In the genomic region with DNA sequence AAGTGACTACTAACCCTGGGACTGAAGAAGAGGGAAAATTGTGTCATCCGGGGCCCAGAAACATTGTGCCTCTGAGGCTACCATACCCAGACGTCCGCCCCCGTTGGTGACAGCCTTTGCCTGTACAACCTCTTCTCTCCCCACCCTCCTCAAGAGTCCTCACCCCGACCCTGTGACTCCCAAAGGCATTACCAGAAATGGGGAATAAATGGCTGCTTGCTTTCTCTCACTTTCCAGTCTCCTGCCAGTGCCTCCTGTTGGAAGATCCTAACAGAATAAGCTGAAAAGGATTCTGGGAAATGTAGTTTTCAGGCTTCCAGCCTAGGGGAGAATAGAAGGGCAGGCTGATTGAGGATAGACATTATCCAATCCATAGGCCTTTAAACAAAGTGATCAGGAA, we compare ENCODE assay signal across 11 cellular contexts.
A peak's percentile ranks its signal among the peaks of the same experiment; 100 is the strongest.
DNase-seq lines count a peak whose midpoint lies in the region; ATAC-seq and TF ChIP-seq lines count a peak whose summit lies in the region.
"Had no signal": no experiment of that assay in that cellular context is flagged by ENCODE, and none has a peak within 500 bp of the region (broad histone marks: within the 10 kb centered on the region; RNA-seq: fewer than 3 reads in every experiment).

No MANE protein-coding gene starts in this region.

- no peaks in the 10 kb centered on the region for H3K36me3 ChIP-seq in NT2/D1 (ENCODE audit: insufficient read depth, insufficient read length, low read length)
- H3K36me3 ChIP-seq: stomach, WERI-Rb-1 had no signal

- H3K27me3 ChIP-seq in NT2/D1 (ENCODE audit: insufficient read depth, insufficient read length): no peaks in the 10 kb centered on the region
- H3K27me3 ChIP-seq: stomach had no signal

- H3K9me3 ChIP-seq in NT2/D1 (ENCODE audit: insufficient read depth, low read length): no peaks in the 10 kb centered on the region
- H3K9me3 ChIP-seq: stomach had no signal

- H3K9ac ChIP-seq in NT2/D1 (ENCODE audit: insufficient read length, low read depth): no peak overlapping the region

- no peak for ATAC-seq in GM18498 (IDR thresholded peaks at IDR 0.05; ENCODE audit: unreplicated experiment)

- peak; percentile 19 for TF ChIP-seq CTCF in fibroblast of pulmonary artery (IDR thresholded peaks at IDR 0.05; ENCODE audit: low read length, missing control alignments)

- DNase-seq in DMS 273 (lab: John Stamatoyannopoulos, UW; ENCODE audit: unreplicated experiment) (peak; percentile 73), DMS 273 treated with DMSO at 0.1 percent for 48 hours (lab: John Stamatoyannopoulos, UW) (no peak), NT2/D1 (ENCODE audit: low read depth, low spot score) (peak; percentile 30), fibroblast of pulmonary artery (ENCODE audit: low read depth) (peak; percentile 27), retina (peak; percentile 44), NCI-H2029 (lab: John Stamatoyannopoulos, UW) (no peak)
- DNase-seq in activated T-cell treated with anti-CD3 and anti-CD28 coated beads, Interleukin-2, amount 50 U/mL, for 48 hours: no peak
- DNase-seq: occipital lobe, stomach, WERI-Rb-1 had no signal

- no peaks in the 10 kb centered on the region for H3K4me1 ChIP-seq in NT2/D1 (ENCODE audit: insufficient read depth, insufficient read length)

- no peak overlapping the region for H3K4me3 ChIP-seq in NT2/D1 (ENCODE audit: insufficient read length, low read depth)
- H3K4me3 ChIP-seq in fibroblast of pulmonary artery (replicated peaks; ENCODE audit: low read depth, low read length): peak overlapping the region; percentile 22
- H3K4me3 ChIP-seq: stomach had no signal

Comparison
In these comparisons a context has a peak if more than half of its experiments do, and no peak if none do; other contexts are left out.
1. DNase-seq: peak in DMS 273 (single experiment), NT2/D1 (single experiment), fibroblast of pulmonary artery (single experiment) and retina (single experiment); none in DMS 273 treated with DMSO at 0.1 percent for 48 hours (single experiment), NCI-H2029 (single experiment) and activated T-cell treated with anti-CD3 and anti-CD28 coated beads, Interleukin-2, amount 50 U/mL, for 48 hours (0 of 2).